Comparison of ENCODE assay signal across 21 cellular contexts in genomic region chr4:149845643-149846208, GRCh38. TPM values are rescaled to one million over a fixed set of nuclear protein-coding genes. Genes with fewer than 3 reads are reported as not detected.
DNase-seq lines count a peak whose midpoint lies in the region; ATAC-seq and TF ChIP-seq lines count a peak whose summit lies in the region.
"Had no signal": no experiment of that assay in that cellular context is flagged by ENCODE, and none has a peak within 500 bp of the region (broad histone marks: within the 10 kb centered on the region; RNA-seq: fewer than 3 reads in every experiment).

No MANE protein-coding gene starts in this region.

- DNase-seq in DMS153 treated with DMSO at 0.1 percent for 48 hours (lab: John Stamatoyannopoulos, UW; ENCODE audit: unreplicated experiment) (peak; percentile 91), NCI-H1092 treated with DMSO at 0.1 percent for 48 hours (lab: John Stamatoyannopoulos, UW) (peak; percentile 80), NCI-H345 treated with DMSO at 0.1 percent for 48 hours (lab: John Stamatoyannopoulos, UW; ENCODE audit: unreplicated experiment) (peak; percentile 38), epithelial cell of esophagus (ENCODE audit: low read depth) (peak; percentile 7), mucosa of gallbladder (ENCODE audit: low spot score) (no peak), OCI-M1 (lab: John Stamatoyannopoulos, UW) (no peak)
- DNase-seq: activated CD8-positive, alpha-beta T cell treated with anti-CD3 and anti-CD28 coated beads, Interleukin-2, amount 10 ng/mL, durations not matched to agents 7 days and 5 days; activated naive CD4-positive, alpha-beta T cell treated with Interleukin-2 at 50 U/mL for 16 hours; activated T-cell treated with anti-CD3 and anti-CD28 coated beads, Interleukin-2, amount 50 U/mL, for 1 hour; amniotic stem cell; gastrocnemius medialis; GM23248; MG63; stimulated activated CD4-positive, alpha-beta T cell treated with anti-CD3 and anti-CD28 coated beads, Interleukin-4, amount 100 ng/mL, for 1 hour; stimulated activated naive CD8-positive, alpha-beta T cell treated with anti-CD3 and anti-CD28 coated beads, Interleukin-15, amount 100 ng/mL, for 72 hours; transverse colon had no signal

- H3K4me3 ChIP-seq in epithelial cell of esophagus (ENCODE audit: low read length): no peak overlapping the region
- H3K4me3 ChIP-seq: esophagus muscularis mucosa, gastrocnemius medialis, GM23248, MG63, transverse colon had no signal

- no peak for TF ChIP-seq CTCF in epithelial cell of esophagus (IDR thresholded peaks at IDR 0.05; ENCODE audit: insufficient read depth, low read depth, low read length, missing control alignments)

- ATAC-seq in GM21526 (IDR thresholded peaks at IDR 0.05; ENCODE audit: low FRiP score, unreplicated experiment): no peak
- ATAC-seq: activated CD8-positive, alpha-beta T cell treated with anti-CD3 and anti-CD28 coated beads, Interleukin-2, amount 10 ng/mL, durations not matched to agents 7 days and 5 days; gastrocnemius medialis; stimulated activated naive CD8-positive, alpha-beta T cell treated with anti-CD3 and anti-CD28 coated beads, Interleukin-15, amount 100 ng/mL, for 72 hours had no signal

RNA-seq across cellular contexts. Expression of gene IQCM, which starts 30.1 kb away (rescaled TPM):
- not detected for total RNA-seq in mucosa of gallbladder
- total RNA-seq: activated CD8-positive, alpha-beta T cell treated with anti-CD3 and anti-CD28 coated beads, Interleukin-2, amount 10 ng/mL, durations not matched to agents 7 days and 5 days; esophagus muscularis mucosa; lung microvascular endothelial cell; omental fat pad; renal cortical epithelial cell had no signal

Comparison
In these comparisons a context has a peak if more than half of its experiments do, and no peak if none do; other contexts are left out.
1. DNase-seq: peak in DMS153 treated with DMSO at 0.1 percent for 48 hours (single experiment), NCI-H1092 treated with DMSO at 0.1 percent for 48 hours (single experiment), NCI-H345 treated with DMSO at 0.1 percent for 48 hours (single experiment) and epithelial cell of esophagus (single experiment); none in mucosa of gallbladder (single experiment) and OCI-M1 (single experiment).